In genomic region chr2:176072951-176073904, GRCh38 we compare ENCODE assay signal across 1 cellular context.
TF ChIP-seq lines count a peak whose summit lies in the region.

No MANE protein-coding gene starts in this region.

TF ChIP-seq in GM23338, 12 proteins besides CTCF, POLR2A, EP300 and RAD21 (continued from another document):
- TF ChIP-seq ZNF462 (CRISPR knock-in tag; IDR thresholded peaks at IDR 0.05): no peak
- TF ChIP-seq POLR2AphosphoS5 (IDR thresholded peaks at IDR 0.05; ENCODE audit: low read depth): no peak
- TF ChIP-seq REST (IDR thresholded peaks at IDR 0.05; ENCODE audit: unreplicated experiment): no peak
- TF ChIP-seq ZNF114 (CRISPR knock-in tag; IDR thresholded peaks at IDR 0.05): no peak
